ENCODE assay signal across 18 cellular contexts in genomic region chr4:7526929-7527535, GRCh38.
DNase-seq lines count a peak whose midpoint lies in the region; ATAC-seq and TF ChIP-seq lines count a peak whose summit lies in the region.
"Had no signal": no experiment of that assay in that cellular context is flagged by ENCODE, and none has a peak within 500 bp of the region (broad histone marks: within the 10 kb centered on the region; RNA-seq: fewer than 3 reads in every experiment).

No MANE protein-coding gene starts in this region.

- no peak overlapping the region for H2BK120ac ChIP-seq in H9 (ENCODE audit: low read depth, low read length, poor library complexity, severe bottlenecking)
- no peak overlapping the region for H2BK120ac ChIP-seq in neuronal stem cell (ENCODE audit: low read depth, low read length)

- no CpG with 5 or more reads among the region's 28 CpGs for WGBS in H9 (ENCODE audit: extremely low coverage, insufficient read length, low lambda C conversion rate)
- WGBS in neuronal stem cell (ENCODE audit: extremely low coverage in 2 of 2, insufficient read length in 2 of 2, insufficient replicate concordance in 1 of 2), 2 donors = no CpG with 5 or more reads among the region's 28 CpGs

- H3K79me2 ChIP-seq in H9 (ENCODE audit: insufficient read depth, low read length) = no peaks in the 10 kb centered on the region

- H3K4me1 Mint-ChIP-seq in H9 = peaks cover 31 to 46% of the 10 kb centered on the region in 2 experiments
- H3K4me1 Mint-ChIP-seq in brain = peaks cover 83% of the 10 kb centered on the region
- H3K4me1 Mint-ChIP-seq: B cell; CD4-positive, CD25-positive, alpha-beta regulatory T cell had no signal

- DNase-seq in H9 = no peak
- DNase-seq in NCI-H82 (lab: John Stamatoyannopoulos, UW) = peak; percentile 94
- no peak for DNase-seq in neuronal stem cell (ENCODE audit: low spot score)
- no peak for DNase-seq in HK-2 (ENCODE audit: unreplicated experiment)
- no peak for DNase-seq in NCI-H510A (lab: John Stamatoyannopoulos, UW)
- no peak for DNase-seq in hypothalamus (lab: John Stamatoyannopoulos, UW)
- DNase-seq: Caco-2; CD4-positive, CD25-positive, alpha-beta regulatory T cell; CD8-positive, alpha-beta T cell; DMS53; DMS79 treated with DMSO at 0.1 percent for 48 hours had no signal

- H3K79me1 ChIP-seq in H9 (ENCODE audit: insufficient read depth, low read depth, low read length, poor library complexity, severe bottlenecking) (no peaks in the 10 kb centered on the region), neuronal stem cell (ENCODE audit: low read depth, low read length) (no peaks in the 10 kb centered on the region)

- no peaks in the 10 kb centered on the region for H3K27me3 ChIP-seq in H9 (ENCODE audit: insufficient read depth, low read length)
- H3K27me3 ChIP-seq in neuronal stem cell (ENCODE audit: control insufficient read depth in 3 of 3, insufficient read depth in 3 of 3, low read depth in 1 of 3, low read length in 3 of 3) = peaks cover 0 to 22% (median 0%) of the 10 kb centered on the region in 3 experiments

- H2AFZ ChIP-seq in H9 (ENCODE audit: low read length) = no peak overlapping the region
- no peak overlapping the region for H2AFZ ChIP-seq in neuronal stem cell (ENCODE audit: low read length)
- H2AFZ ChIP-seq: GM23338 had no signal

- H4K91ac ChIP-seq in H9 (ENCODE audit: insufficient read length, low read depth, low read length) (no peak overlapping the region), neuronal stem cell (ENCODE audit: low read depth, low read length, poor library complexity) (no peak overlapping the region)

- H3K18ac ChIP-seq in H9 (ENCODE audit: insufficient read length, low read depth, low read length) = no peak overlapping the region
- peak overlapping the region; percentile 82 for H3K18ac ChIP-seq in neuronal stem cell (ENCODE audit: low read length)

- H4K20me1 ChIP-seq in H9 (ENCODE audit: control insufficient read depth, insufficient read depth, insufficient read length) = no peaks in the 10 kb centered on the region

- H3K4me2 ChIP-seq in H9 (ENCODE audit: insufficient read depth, insufficient read length, low read length) = no peak overlapping the region
- H3K4me2 ChIP-seq in neuronal stem cell (ENCODE audit: insufficient read depth, low read length, poor library complexity, severe bottlenecking) = no peak overlapping the region
- H3K4me2 ChIP-seq: BLaER1, GM23338 had no signal

- H3K23me2 ChIP-seq in H9 (ENCODE audit: insufficient read length, low read depth, low read length, poor library complexity, severe bottlenecking) = no peaks in the 10 kb centered on the region

- H3K4me3 ChIP-seq in neuronal stem cell (ENCODE audit: low read length in 2 of 2) = no peak overlapping the region
- H3K4me3 ChIP-seq: BLaER1, GM23338, HAP-1 had no signal

- no peak overlapping the region for H3K4me3 Mint-ChIP-seq in H9
- H3K4me3 Mint-ChIP-seq in brain = no peak overlapping the region
- H3K4me3 Mint-ChIP-seq: B cell; CD4-positive, CD25-positive, alpha-beta regulatory T cell; CD8-positive, alpha-beta T cell; GM23338 had no signal

- H3K36me3 Mint-ChIP-seq in H9 (ENCODE audit: insufficient read depth in 1 of 3, low read depth in 3 of 3) (no peaks in the 10 kb centered on the region), brain (no peaks in the 10 kb centered on the region)
- H3K36me3 Mint-ChIP-seq: CD4-positive, CD25-positive, alpha-beta regulatory T cell; CD8-positive, alpha-beta T cell had no signal

- H4K8ac ChIP-seq in H9 (replicated peaks; ENCODE audit: insufficient read length, low read depth, low read length) (no peak overlapping the region), neuronal stem cell (ENCODE audit: low read depth, low read length) (no peak overlapping the region)

- H3K27me3 Mint-ChIP-seq in H9 (ENCODE audit: low read depth) (peaks cover 5% of the 10 kb centered on the region), brain (peaks cover 20% of the 10 kb centered on the region)

- H4K5ac ChIP-seq in H9 (ENCODE audit: insufficient read length, low read depth, low read length) = no peak overlapping the region

- H3K27ac ChIP-seq in H9 (ENCODE audit: insufficient read length, low read depth, low read length) (no peak overlapping the region), neuronal stem cell (replicated peaks; ENCODE audit: low read length) (no peak overlapping the region)
- H3K27ac ChIP-seq: BLaER1, C4-2B had no signal

- H3K56ac ChIP-seq in H9 (ENCODE audit: insufficient read length, low read depth, low read length) = no peak overlapping the region

- H3K23ac ChIP-seq in H9 (ENCODE audit: insufficient read length, low read depth, low read length) (no peak overlapping the region), neuronal stem cell (ENCODE audit: low read depth, low read length, poor library complexity) (no peak overlapping the region)

- H3K9me3 Mint-ChIP-seq in H9 (no peaks in the 10 kb centered on the region), brain (no peaks in the 10 kb centered on the region)
- H3K9me3 Mint-ChIP-seq: CD8-positive, alpha-beta T cell; GM23338 had no signal

- H2BK5ac ChIP-seq in H9 (ENCODE audit: insufficient read length, low read length) (no peak overlapping the region), neuronal stem cell (ENCODE audit: low read length) (no peak overlapping the region)

- TF ChIP-seq CTCF in H9 (conservative IDR thresholded peaks at IDR 0.05) (no peak), brain (conservative IDR thresholded peaks at IDR 0.05) (no peak)

- H3K14ac ChIP-seq in H9 (ENCODE audit: insufficient read depth, low read length) (no peak overlapping the region; the same call in 1 of the 2 replicates), neuronal stem cell (ENCODE audit: low read length) (no peak overlapping the region)

- H3K27ac Mint-ChIP-seq in H9 (peak overlapping the region in 2 of 3 experiments; percentile 17 to 55; a peak in 3 of 7 replicates), brain (peak overlapping the region in 4 of 5 experiments; percentile 29 to 80 (median 56))
- H3K27ac Mint-ChIP-seq: B cell; CD8-positive, alpha-beta T cell; GM23338 had no signal

- H3K36me3 ChIP-seq in neuronal stem cell (replicated peaks in 1 of 2; ENCODE audit: control insufficient read depth in 2 of 2, insufficient read depth in 2 of 2, low read length in 2 of 2) = no peaks in the 10 kb centered on the region
- H3K36me3 ChIP-seq: HAP-1 had no signal

- H2BK12ac ChIP-seq in H9 (ENCODE audit: insufficient read length, low read depth, low read length) (no peak overlapping the region), neuronal stem cell (ENCODE audit: low read length) (no peak overlapping the region)

- H2BK15ac ChIP-seq in H9 (ENCODE audit: low read depth, low read length) = no peak overlapping the region
- no peak overlapping the region for H2BK15ac ChIP-seq in neuronal stem cell (ENCODE audit: low read length)

- no peak for ATAC-seq in GM21786 (IDR thresholded peaks at IDR 0.05; ENCODE audit: unreplicated experiment)
- ATAC-seq: CD8-positive, alpha-beta T cell had no signal

- H3T11ph ChIP-seq in H9 (ENCODE audit: low read length) = no peak overlapping the region

- no peak overlapping the region for H2BK20ac ChIP-seq in H9 (ENCODE audit: low read depth, low read length, poor library complexity, severe bottlenecking)

- H3K9ac ChIP-seq in H9 (ENCODE audit: extremely low read depth, insufficient read length, low read length) (no peak overlapping the region), neuronal stem cell (ENCODE audit: low read depth, low read length, poor library complexity) (no peak overlapping the region)
- H3K9ac ChIP-seq: BLaER1 had no signal

- no peak overlapping the region for H2AK5ac ChIP-seq in H9 (ENCODE audit: insufficient read length, low read length)
- peak overlapping the region; percentile 24 for H2AK5ac ChIP-seq in neuronal stem cell (ENCODE audit: low read depth, low read length)

- H3K4ac ChIP-seq in H9 (ENCODE audit: low read depth, low read length) (no peak overlapping the region), neuronal stem cell (ENCODE audit: low read length) (peak overlapping the region; percentile 87)

- peaks cover 3% of the 10 kb centered on the region; the same call in 1 of the 2 replicates for H3K4me1 ChIP-seq in H9 (ENCODE audit: insufficient read depth, low read length)
- peaks cover 0 to 31% of the 10 kb centered on the region in 2 donors for H3K4me1 ChIP-seq in neuronal stem cell (ENCODE audit: control insufficient read depth in 2 of 2, insufficient read depth in 1 of 2, low read depth in 1 of 2, low read length in 2 of 2)
- H3K4me1 ChIP-seq: Caco-2, HAP-1 had no signal

- no peaks in the 10 kb centered on the region for H3K9me3 ChIP-seq in H9 (ENCODE audit: control insufficient read depth, low read depth, low read length)
- H3K9me3 ChIP-seq in neuronal stem cell (replicated peaks in 1 of 2; ENCODE audit: control insufficient read depth in 2 of 2, insufficient read depth in 1 of 2, low read depth in 1 of 2, low read length in 2 of 2) = no peaks in the 10 kb centered on the region
- H3K9me3 ChIP-seq: BLaER1, Caco-2, HAP-1 had no signal
